1 cellular context compared by ENCODE assay signal in the genomic region with DNA sequence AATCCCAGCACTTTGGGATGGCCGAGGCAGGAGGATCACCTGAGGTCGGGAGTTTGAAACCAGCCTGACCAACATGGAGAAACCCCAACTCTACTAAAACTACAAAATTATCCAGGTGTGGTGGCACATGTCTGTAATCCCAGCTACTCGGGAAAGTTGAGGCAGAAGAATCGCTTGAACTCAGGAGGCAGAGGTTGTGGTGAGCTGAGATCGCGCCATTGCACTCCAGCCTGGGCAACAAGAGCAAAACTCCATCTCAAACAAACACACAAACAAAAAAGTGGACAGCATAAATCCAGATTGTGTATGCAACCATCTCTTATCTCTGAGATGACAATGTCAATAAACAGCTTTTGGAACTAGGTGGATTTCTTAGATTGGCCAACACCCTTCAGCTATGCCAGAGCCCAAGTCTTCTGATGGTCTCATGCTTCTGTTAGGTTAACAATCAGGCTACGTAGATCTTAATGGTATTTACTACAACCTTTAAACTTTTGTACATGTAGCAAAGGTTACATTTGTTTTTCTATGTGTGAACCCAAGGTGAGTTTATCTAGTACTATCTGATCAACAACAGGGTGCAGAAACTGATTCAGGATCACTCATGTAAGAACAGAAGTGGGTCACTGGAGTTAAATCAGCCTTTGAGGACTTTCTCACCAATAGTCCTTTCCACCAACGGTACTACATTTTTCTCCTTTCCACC.
TF ChIP-seq lines count a peak whose summit lies in the region.

No MANE protein-coding gene starts in this region.

TF ChIP-seq in HepG2, 621 proteins besides CTCF, POLR2A, EP300 and RAD21 (continued from another document and continues in another):
- TF ChIP-seq ETV6 (CRISPR knock-in tag; conservative IDR thresholded peaks at IDR 0.05): no peak
- TF ChIP-seq ZNF672 (CRISPR knock-in tag; IDR thresholded peaks at IDR 0.05): no peak
- TF ChIP-seq, protein P1, sequence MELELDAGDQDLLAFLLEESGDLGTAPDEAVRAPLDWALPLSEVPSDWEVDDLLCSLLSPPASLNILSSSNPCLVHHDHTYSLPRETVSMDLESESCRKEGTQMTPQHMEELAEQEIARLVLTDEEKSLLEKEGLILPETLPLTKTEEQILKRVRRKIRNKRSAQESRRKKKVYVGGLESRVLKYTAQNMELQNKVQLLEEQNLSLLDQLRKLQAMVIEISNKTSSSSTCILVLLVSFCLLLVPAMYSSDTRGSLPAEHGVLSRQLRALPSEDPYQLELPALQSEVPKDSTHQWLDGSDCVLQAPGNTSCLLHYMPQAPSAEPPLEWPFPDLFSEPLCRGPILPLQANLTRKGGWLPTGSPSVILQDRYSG (CRISPR knock-in tag; IDR thresholded peaks at IDR 0.05): no peak
- TF ChIP-seq ZNF547 (CRISPR knock-in tag; IDR thresholded peaks at IDR 0.05): no peak
- TF ChIP-seq, protein P2, sequence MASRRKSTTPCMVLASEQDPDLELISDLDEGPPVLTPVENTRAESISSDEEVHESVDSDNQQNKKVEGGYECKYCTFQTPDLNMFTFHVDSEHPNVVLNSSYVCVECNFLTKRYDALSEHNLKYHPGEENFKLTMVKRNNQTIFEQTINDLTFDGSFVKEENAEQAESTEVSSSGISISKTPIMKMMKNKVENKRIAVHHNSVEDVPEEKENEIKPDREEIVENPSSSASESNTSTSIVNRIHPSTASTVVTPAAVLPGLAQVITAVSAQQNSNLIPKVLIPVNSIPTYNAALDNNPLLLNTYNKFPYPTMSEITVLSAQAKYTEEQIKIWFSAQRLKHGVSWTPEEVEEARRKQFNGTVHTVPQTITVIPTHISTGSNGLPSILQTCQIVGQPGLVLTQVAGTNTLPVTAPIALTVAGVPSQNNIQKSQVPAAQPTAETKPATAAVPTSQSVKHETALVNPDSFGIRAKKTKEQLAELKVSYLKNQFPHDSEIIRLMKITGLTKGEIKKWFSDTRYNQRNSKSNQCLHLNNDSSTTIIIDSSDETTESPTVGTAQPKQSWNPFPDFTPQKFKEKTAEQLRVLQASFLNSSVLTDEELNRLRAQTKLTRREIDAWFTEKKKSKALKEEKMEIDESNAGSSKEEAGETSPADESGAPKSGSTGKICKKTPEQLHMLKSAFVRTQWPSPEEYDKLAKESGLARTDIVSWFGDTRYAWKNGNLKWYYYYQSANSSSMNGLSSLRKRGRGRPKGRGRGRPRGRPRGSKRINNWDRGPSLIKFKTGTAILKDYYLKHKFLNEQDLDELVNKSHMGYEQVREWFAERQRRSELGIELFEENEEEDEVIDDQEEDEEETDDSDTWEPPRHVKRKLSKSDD (CRISPR knock-in tag; IDR thresholded peaks at IDR 0.05; ENCODE audit: low read depth): no peak
- TF ChIP-seq ZNF629 (CRISPR knock-in tag; conservative IDR thresholded peaks at IDR 0.05): no peak
- peak; percentile 18 for TF ChIP-seq PHF5A (CRISPR knock-in tag; IDR thresholded peaks at IDR 0.05; ENCODE audit: low read depth, unreplicated experiment)
- TF ChIP-seq FOXO1 (CRISPR knock-in tag; IDR thresholded peaks at IDR 0.05): peak; percentile 77; the same call in 1 of the 2 replicates
- no peak for TF ChIP-seq CREB1 (IDR thresholded peaks at IDR 0.05)
- peak; percentile 81 for TF ChIP-seq CREB1 (CRISPR knock-in tag; IDR thresholded peaks at IDR 0.05)
- TF ChIP-seq, protein P3, sequence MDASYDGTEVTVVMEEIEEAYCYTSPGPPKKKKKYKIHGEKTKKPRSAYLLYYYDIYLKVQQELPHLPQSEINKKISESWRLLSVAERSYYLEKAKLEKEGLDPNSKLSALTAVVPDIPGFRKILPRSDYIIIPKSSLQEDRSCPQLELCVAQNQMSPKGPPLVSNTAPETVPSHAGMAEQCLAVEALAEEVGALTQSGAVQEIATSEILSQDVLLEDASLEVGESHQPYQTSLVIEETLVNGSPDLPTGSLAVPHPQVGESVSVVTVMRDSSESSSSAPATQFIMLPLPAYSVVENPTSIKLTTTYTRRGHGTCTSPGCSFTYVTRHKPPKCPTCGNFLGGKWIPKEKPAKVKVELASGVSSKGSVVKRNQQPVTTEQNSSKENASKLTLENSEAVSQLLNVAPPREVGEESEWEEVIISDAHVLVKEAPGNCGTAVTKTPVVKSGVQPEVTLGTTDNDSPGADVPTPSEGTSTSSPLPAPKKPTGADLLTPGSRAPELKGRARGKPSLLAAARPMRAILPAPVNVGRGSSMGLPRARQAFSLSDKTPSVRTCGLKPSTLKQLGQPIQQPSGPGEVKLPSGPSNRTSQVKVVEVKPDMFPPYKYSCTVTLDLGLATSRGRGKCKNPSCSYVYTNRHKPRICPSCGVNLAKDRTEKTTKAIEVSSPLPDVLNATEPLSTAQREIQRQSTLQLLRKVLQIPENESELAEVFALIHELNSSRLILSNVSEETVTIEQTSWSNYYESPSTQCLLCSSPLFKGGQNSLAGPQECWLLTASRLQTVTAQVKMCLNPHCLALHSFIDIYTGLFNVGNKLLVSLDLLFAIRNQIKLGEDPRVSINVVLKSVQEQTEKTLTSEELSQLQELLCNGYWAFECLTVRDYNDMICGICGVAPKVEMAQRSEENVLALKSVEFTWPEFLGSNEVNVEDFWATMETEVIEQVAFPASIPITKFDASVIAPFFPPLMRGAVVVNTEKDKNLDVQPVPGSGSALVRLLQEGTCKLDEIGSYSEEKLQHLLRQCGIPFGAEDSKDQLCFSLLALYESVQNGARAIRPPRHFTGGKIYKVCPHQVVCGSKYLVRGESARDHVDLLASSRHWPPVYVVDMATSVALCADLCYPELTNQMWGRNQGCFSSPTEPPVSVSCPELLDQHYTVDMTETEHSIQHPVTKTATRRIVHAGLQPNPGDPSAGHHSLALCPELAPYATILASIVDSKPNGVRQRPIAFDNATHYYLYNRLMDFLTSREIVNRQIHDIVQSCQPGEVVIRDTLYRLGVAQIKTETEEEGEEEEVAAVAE (CRISPR knock-in tag; IDR thresholded peaks at IDR 0.05; ENCODE audit: borderline replicate concordance): no peak
- TF ChIP-seq MEF2D (CRISPR knock-in tag; IDR thresholded peaks at IDR 0.05): peak; percentile 66; the same call in 1 of the 2 replicates
- peak; percentile 75 for TF ChIP-seq HNF4G (IDR thresholded peaks at IDR 0.05; ENCODE audit: borderline replicate concordance, low read depth, low read length)
- TF ChIP-seq HNF4G (CRISPR knock-in tag; IDR thresholded peaks at IDR 0.05; ENCODE audit: borderline replicate concordance, low read depth): peak; percentile 67; the same call in 1 of the 2 replicates
- TF ChIP-seq, protein P4, sequence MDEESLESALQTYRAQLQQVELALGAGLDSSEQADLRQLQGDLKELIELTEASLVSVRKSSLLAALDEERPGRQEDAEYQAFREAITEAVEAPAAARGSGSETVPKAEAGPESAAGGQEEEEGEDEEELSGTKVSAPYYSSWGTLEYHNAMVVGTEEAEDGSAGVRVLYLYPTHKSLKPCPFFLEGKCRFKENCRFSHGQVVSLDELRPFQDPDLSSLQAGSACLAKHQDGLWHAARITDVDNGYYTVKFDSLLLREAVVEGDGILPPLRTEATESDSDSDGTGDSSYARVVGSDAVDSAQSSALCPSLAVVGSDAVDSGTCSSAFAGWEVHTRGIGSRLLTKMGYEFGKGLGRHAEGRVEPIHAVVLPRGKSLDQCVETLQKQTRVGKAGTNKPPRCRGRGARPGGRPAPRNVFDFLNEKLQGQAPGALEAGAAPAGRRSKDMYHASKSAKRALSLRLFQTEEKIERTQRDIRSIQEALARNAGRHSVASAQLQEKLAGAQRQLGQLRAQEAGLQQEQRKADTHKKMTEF (CRISPR knock-in tag; IDR thresholded peaks at IDR 0.05): peak; percentile 68
- TF ChIP-seq KDM2A (CRISPR knock-in tag; IDR thresholded peaks at IDR 0.05; ENCODE audit: borderline replicate concordance, low read depth): no peak
- TF ChIP-seq, protein P5, sequence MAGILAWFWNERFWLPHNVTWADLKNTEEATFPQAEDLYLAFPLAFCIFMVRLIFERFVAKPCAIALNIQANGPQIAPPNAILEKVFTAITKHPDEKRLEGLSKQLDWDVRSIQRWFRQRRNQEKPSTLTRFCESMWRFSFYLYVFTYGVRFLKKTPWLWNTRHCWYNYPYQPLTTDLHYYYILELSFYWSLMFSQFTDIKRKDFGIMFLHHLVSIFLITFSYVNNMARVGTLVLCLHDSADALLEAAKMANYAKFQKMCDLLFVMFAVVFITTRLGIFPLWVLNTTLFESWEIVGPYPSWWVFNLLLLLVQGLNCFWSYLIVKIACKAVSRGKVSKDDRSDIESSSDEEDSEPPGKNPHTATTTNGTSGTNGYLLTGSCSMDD (CRISPR knock-in tag; IDR thresholded peaks at IDR 0.05): no peak
- TF ChIP-seq SNRNP70 (IDR thresholded peaks at IDR 0.05; ENCODE audit: low read depth, low read length): no peak
- peak; percentile 42; the same call in 1 of the 2 replicates for TF ChIP-seq HOXA9 (CRISPR knock-in tag; IDR thresholded peaks at IDR 0.05; ENCODE audit: borderline replicate concordance)
- no peak for TF ChIP-seq ZNF772 (CRISPR knock-in tag; IDR thresholded peaks at IDR 0.05)
- TF ChIP-seq ZMAT3 (CRISPR knock-in tag; conservative IDR thresholded peaks at IDR 0.05): peak; percentile 71
- no peak for TF ChIP-seq ZNF558 (CRISPR knock-in tag; IDR thresholded peaks at IDR 0.05; ENCODE audit: borderline replicate concordance)
- TF ChIP-seq, protein P6, sequence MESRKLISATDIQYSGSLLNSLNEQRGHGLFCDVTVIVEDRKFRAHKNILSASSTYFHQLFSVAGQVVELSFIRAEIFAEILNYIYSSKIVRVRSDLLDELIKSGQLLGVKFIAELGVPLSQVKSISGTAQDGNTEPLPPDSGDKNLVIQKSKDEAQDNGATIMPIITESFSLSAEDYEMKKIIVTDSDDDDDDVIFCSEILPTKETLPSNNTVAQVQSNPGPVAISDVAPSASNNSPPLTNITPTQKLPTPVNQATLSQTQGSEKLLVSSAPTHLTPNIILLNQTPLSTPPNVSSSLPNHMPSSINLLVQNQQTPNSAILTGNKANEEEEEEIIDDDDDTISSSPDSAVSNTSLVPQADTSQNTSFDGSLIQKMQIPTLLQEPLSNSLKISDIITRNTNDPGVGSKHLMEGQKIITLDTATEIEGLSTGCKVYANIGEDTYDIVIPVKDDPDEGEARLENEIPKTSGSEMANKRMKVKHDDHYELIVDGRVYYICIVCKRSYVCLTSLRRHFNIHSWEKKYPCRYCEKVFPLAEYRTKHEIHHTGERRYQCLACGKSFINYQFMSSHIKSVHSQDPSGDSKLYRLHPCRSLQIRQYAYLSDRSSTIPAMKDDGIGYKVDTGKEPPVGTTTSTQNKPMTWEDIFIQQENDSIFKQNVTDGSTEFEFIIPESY (CRISPR knock-in tag; IDR thresholded peaks at IDR 0.05): peak; percentile 66
- TF ChIP-seq, protein P7, sequence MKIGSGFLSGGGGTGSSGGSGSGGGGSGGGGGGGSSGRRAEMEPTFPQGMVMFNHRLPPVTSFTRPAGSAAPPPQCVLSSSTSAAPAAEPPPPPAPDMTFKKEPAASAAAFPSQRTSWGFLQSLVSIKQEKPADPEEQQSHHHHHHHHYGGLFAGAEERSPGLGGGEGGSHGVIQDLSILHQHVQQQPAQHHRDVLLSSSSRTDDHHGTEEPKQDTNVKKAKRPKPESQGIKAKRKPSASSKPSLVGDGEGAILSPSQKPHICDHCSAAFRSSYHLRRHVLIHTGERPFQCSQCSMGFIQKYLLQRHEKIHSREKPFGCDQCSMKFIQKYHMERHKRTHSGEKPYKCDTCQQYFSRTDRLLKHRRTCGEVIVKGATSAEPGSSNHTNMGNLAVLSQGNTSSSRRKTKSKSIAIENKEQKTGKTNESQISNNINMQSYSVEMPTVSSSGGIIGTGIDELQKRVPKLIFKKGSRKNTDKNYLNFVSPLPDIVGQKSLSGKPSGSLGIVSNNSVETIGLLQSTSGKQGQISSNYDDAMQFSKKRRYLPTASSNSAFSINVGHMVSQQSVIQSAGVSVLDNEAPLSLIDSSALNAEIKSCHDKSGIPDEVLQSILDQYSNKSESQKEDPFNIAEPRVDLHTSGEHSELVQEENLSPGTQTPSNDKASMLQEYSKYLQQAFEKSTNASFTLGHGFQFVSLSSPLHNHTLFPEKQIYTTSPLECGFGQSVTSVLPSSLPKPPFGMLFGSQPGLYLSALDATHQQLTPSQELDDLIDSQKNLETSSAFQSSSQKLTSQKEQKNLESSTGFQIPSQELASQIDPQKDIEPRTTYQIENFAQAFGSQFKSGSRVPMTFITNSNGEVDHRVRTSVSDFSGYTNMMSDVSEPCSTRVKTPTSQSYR (CRISPR knock-in tag; IDR thresholded peaks at IDR 0.05; ENCODE audit: borderline replicate concordance): no peak
- TF ChIP-seq SRF (IDR thresholded peaks at IDR 0.05; ENCODE audit: low read depth, low read length): no peak
- TF ChIP-seq MED1 (CRISPR knock-in tag; IDR thresholded peaks at IDR 0.05): peak; percentile 89
- TF ChIP-seq RCOR2 (CRISPR knock-in tag; IDR thresholded peaks at IDR 0.05): peak; percentile 59; the same call in 1 of the 2 replicates
- TF ChIP-seq RXRB (CRISPR knock-in tag; IDR thresholded peaks at IDR 0.05; ENCODE audit: borderline replicate concordance): peak; percentile 79
- TF ChIP-seq MEIS2 (CRISPR knock-in tag; IDR thresholded peaks at IDR 0.05): peak; percentile 30; the same call in 1 of the 2 replicates
- no peak for TF ChIP-seq STAG1 (CRISPR knock-in tag; IDR thresholded peaks at IDR 0.05)
- TF ChIP-seq NFYB (CRISPR knock-in tag; IDR thresholded peaks at IDR 0.05): no peak; the same call in 1 of the 2 replicates
- 0 out of 2 replicates have a peak, but pooled peaks have one; percentile 25 for TF ChIP-seq NCOA1 (CRISPR knock-in tag; IDR thresholded peaks at IDR 0.05)
- TF ChIP-seq ISL2 (CRISPR knock-in tag; IDR thresholded peaks at IDR 0.05): peak; percentile 71
- TF ChIP-seq HOXD1 (CRISPR knock-in tag; IDR thresholded peaks at IDR 0.05): no peak
- no peak for TF ChIP-seq ATF7-NPFF (CRISPR knock-in tag; IDR thresholded peaks at IDR 0.05; ENCODE audit: low read depth)
- TF ChIP-seq, protein P8, sequence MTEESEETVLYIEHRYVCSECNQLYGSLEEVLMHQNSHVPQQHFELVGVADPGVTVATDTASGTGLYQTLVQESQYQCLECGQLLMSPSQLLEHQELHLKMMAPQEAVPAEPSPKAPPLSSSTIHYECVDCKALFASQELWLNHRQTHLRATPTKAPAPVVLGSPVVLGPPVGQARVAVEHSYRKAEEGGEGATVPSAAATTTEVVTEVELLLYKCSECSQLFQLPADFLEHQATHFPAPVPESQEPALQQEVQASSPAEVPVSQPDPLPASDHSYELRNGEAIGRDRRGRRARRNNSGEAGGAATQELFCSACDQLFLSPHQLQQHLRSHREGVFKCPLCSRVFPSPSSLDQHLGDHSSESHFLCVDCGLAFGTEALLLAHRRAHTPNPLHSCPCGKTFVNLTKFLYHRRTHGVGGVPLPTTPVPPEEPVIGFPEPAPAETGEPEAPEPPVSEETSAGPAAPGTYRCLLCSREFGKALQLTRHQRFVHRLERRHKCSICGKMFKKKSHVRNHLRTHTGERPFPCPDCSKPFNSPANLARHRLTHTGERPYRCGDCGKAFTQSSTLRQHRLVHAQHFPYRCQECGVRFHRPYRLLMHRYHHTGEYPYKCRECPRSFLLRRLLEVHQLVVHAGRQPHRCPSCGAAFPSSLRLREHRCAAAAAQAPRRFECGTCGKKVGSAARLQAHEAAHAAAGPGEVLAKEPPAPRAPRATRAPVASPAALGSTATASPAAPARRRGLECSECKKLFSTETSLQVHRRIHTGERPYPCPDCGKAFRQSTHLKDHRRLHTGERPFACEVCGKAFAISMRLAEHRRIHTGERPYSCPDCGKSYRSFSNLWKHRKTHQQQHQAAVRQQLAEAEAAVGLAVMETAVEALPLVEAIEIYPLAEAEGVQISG (CRISPR knock-in tag; IDR thresholded peaks at IDR 0.05): no peak
